ENCODE assay signal across 22 cellular contexts in the genomic region with DNA sequence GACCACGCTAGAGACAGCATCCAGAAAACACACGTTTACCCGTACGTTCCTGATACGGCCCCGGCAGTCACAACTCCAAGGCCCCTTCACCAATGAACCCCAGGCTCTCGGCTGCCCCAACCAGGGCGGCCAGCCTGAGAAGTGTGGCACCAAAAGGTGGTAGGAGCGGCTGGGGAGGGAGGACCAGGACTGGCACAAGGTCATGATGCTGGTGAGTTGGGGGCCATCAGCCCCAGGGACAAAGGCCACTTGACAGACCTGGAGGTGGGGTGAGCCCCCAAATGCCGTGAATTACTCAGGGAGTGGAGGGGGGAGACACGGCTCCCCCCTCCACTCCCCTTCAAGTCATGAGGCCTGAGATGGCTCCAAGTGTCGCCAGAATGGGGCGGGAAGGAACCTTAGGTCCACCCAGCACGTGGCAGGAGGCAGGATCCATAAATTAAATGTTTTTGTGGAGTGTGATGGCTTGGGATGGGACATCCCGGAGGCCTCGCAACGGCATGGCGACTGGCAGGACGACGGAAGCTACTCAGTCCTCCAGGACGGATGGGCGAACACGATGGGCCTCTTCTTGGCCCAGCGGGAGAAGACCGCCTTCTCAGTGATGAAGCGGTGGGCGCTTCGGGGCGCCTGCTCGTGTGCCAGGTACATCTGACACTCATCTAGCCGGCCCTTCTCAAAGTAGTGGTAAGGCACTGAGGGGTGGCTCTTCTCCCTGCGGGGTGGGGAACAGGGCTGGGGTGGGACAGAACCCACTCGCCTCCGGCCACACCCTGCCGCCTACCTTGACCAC. TPM values are rescaled to one million over a fixed set of nuclear protein-coding genes. Genes with fewer than 3 reads are reported as not detected.
DNase-seq lines count a peak whose midpoint lies in the region; ATAC-seq and TF ChIP-seq lines count a peak whose summit lies in the region.
"Had no signal": no experiment of that assay in that cellular context is flagged by ENCODE, and none has a peak within 500 bp of the region (broad histone marks: within the 10 kb centered on the region; RNA-seq: fewer than 3 reads in every experiment).

No MANE protein-coding gene starts in this region.

- H3K36me3 Mint-ChIP-seq in activated naive CD4-positive, alpha-beta T cell treated with anti-CD3 and anti-CD28 coated beads, Interleukin-2, amount 10 ng/mL, durations not matched to agents 7 days and 5 days: peaks cover 35% of the 10 kb centered on the region
- H3K36me3 Mint-ChIP-seq in activated CD8-positive, alpha-beta T cell treated with anti-CD3 and anti-CD28 coated beads, Interleukin-2, amount 10 ng/mL, durations not matched to agents 7 days and 5 days (ENCODE audit: low read depth): peaks cover 57% of the 10 kb centered on the region
- peaks cover 18% of the 10 kb centered on the region for H3K36me3 Mint-ChIP-seq in memory B cell

- peaks cover 0 to 48% (median 0%) of the 10 kb centered on the region in 3 donors for H3K36me3 ChIP-seq in tibial nerve
- H3K36me3 ChIP-seq: prostate gland had no signal

- peaks cover 0 to 65% (median 47%) of the 10 kb centered on the region in 4 donors for H3K4me1 ChIP-seq in tibial nerve

- no peaks in the 10 kb centered on the region for H3K27me3 Mint-ChIP-seq in activated naive CD4-positive, alpha-beta T cell treated with anti-CD3 and anti-CD28 coated beads, Interleukin-2, amount 10 ng/mL, durations not matched to agents 7 days and 5 days
- no peaks in the 10 kb centered on the region for H3K27me3 Mint-ChIP-seq in activated CD8-positive, alpha-beta T cell treated with anti-CD3 and anti-CD28 coated beads, Interleukin-2, amount 10 ng/mL, durations not matched to agents 7 days and 5 days (ENCODE audit: low read depth)
- no peaks in the 10 kb centered on the region for H3K27me3 Mint-ChIP-seq in memory B cell

- H3K4me3 Mint-ChIP-seq in activated naive CD4-positive, alpha-beta T cell treated with anti-CD3 and anti-CD28 coated beads, Interleukin-2, amount 10 ng/mL, durations not matched to agents 7 days and 5 days: no peak overlapping the region
- H3K4me3 Mint-ChIP-seq in activated CD8-positive, alpha-beta T cell treated with anti-CD3 and anti-CD28 coated beads, Interleukin-2, amount 10 ng/mL, durations not matched to agents 7 days and 5 days: no peak overlapping the region
- no peak overlapping the region for H3K4me3 Mint-ChIP-seq in memory B cell

- ATAC-seq in activated CD8-positive, alpha-beta T cell treated with anti-CD3 and anti-CD28 coated beads, Interleukin-2, amount 10 ng/mL, durations not matched to agents 7 days and 5 days: no peak
- no peak for ATAC-seq in memory B cell (ENCODE audit: low read depth)
- no peak for ATAC-seq in GM18867 (IDR thresholded peaks at IDR 0.05; ENCODE audit: unreplicated experiment)
- ATAC-seq: body of pancreas, HCT116 had no signal

- no peak for TF ChIP-seq EP300 in tibial nerve (IDR thresholded peaks at IDR 0.05)

- H3K4me3 ChIP-seq in tibial nerve: no peak overlapping the region
- H3K4me3 ChIP-seq: body of pancreas, prostate gland had no signal

- H3K27me3 ChIP-seq in tibial nerve: no peaks in the 10 kb centered on the region
- H3K27me3 ChIP-seq: body of pancreas had no signal

- POLR2A ChIA-PET in activated CD8-positive, alpha-beta T cell treated with anti-CD3 and anti-CD28 coated beads, Interleukin-2, amount 10 ng/mL, durations not matched to agents 7 days and 5 days (lab: Charles Lee): no interaction called here

- no peak for TF ChIP-seq POLR2A in tibial nerve (IDR thresholded peaks at IDR 0.05)

- 87 to 88% methylated on average over 34 of the region's 35 CpGs for WGBS in tibial nerve, 2 donors

- no peak for DNase-seq in activated naive CD4-positive, alpha-beta T cell treated with anti-CD3 and anti-CD28 coated beads, Interleukin-2, amount 10 ng/mL, durations not matched to agents 7 days and 5 days
- DNase-seq in activated naive CD4-positive, alpha-beta T cell treated with anti-CD3 and anti-CD28 coated beads, Interleukin-2, amount 50 U/mL, for 16 hours: no peak
- DNase-seq in activated CD8-positive, alpha-beta T cell treated with anti-CD3 and anti-CD28 coated beads, Interleukin-2, amount 10 ng/mL, durations not matched to agents 7 days and 5 days: no peak
- DNase-seq in memory B cell (ENCODE audit: low spot score in 2 of 2) (no peak), tibial nerve (ENCODE audit: low spot score in 2 of 2) (no peak), inferior parietal cortex (ENCODE audit: extremely low spot score) (no peak), Kasumi-1 (lab: John Stamatoyannopoulos, UW) (no peak)
- DNase-seq: DMS79 treated with DMSO at 0.1 percent for 48 hours; foreskin fibroblast; hypothalamus; mesenchymal stem cell; NCI-H774; SHP77 treated with DMSO at 0.1 percent for 48 hours; stimulated activated CD4-positive, alpha-beta T cell treated with anti-CD3 and anti-CD28 coated beads, Interleukin-4, amount 100 ng/mL, for 24 hours; substantia nigra; WERI-Rb-1 had no signal

- H3K27ac Mint-ChIP-seq in activated naive CD4-positive, alpha-beta T cell treated with anti-CD3 and anti-CD28 coated beads, Interleukin-2, amount 10 ng/mL, durations not matched to agents 7 days and 5 days: peak overlapping the region; percentile 99
- H3K27ac Mint-ChIP-seq in activated CD8-positive, alpha-beta T cell treated with anti-CD3 and anti-CD28 coated beads, Interleukin-2, amount 10 ng/mL, durations not matched to agents 7 days and 5 days: peak overlapping the region; percentile 51
- peak overlapping the region; percentile 20 for H3K27ac Mint-ChIP-seq in memory B cell

- CTCF ChIA-PET in activated naive CD4-positive, alpha-beta T cell treated with anti-CD3 and anti-CD28 coated beads, Interleukin-2, amount 10 ng/mL, durations not matched to agents 7 days and 5 days (lab: Charles Lee): interaction anchor here (4.3 kb wide), 1 partner anchor 12 kb away, joined by 21 read pairs; no protein-coding TSS in a partner anchor
- CTCF ChIA-PET in activated CD8-positive, alpha-beta T cell treated with anti-CD3 and anti-CD28 coated beads, Interleukin-2, amount 10 ng/mL, durations not matched to agents 7 days and 5 days (lab: Charles Lee): interaction anchor here (0.7 to 5.4 kb wide), 2 partner anchors 8 to 210 kb away, joined by 3 to 34 read pairs; partner anchors contain the start of gene ST6GALNAC4

- peak overlapping the region in 3 of 4 donors; percentile 87 to 88 (median 88) for H3K27ac ChIP-seq in tibial nerve
- H3K27ac ChIP-seq: epithelial cell of prostate had no signal

- TF ChIP-seq CTCF in tibial nerve (IDR thresholded peaks at IDR 0.05): no peak

- H3K9me3 Mint-ChIP-seq in activated naive CD4-positive, alpha-beta T cell treated with anti-CD3 and anti-CD28 coated beads, Interleukin-2, amount 10 ng/mL, durations not matched to agents 7 days and 5 days: no peaks in the 10 kb centered on the region
- H3K9me3 Mint-ChIP-seq in activated CD8-positive, alpha-beta T cell treated with anti-CD3 and anti-CD28 coated beads, Interleukin-2, amount 10 ng/mL, durations not matched to agents 7 days and 5 days (ENCODE audit: insufficient read depth): no peaks in the 10 kb centered on the region
- no peaks in the 10 kb centered on the region for H3K9me3 Mint-ChIP-seq in memory B cell

- H3K4me1 Mint-ChIP-seq in activated naive CD4-positive, alpha-beta T cell treated with anti-CD3 and anti-CD28 coated beads, Interleukin-2, amount 10 ng/mL, durations not matched to agents 7 days and 5 days: peaks cover 63% of the 10 kb centered on the region
- peaks cover 75% of the 10 kb centered on the region for H3K4me1 Mint-ChIP-seq in activated CD8-positive, alpha-beta T cell treated with anti-CD3 and anti-CD28 coated beads, Interleukin-2, amount 10 ng/mL, durations not matched to agents 7 days and 5 days (ENCODE audit: low read depth)
- peaks cover 42% of the 10 kb centered on the region for H3K4me1 Mint-ChIP-seq in memory B cell

- H3K9me3 ChIP-seq in tibial nerve: no peaks in the 10 kb centered on the region
- H3K9me3 ChIP-seq: body of pancreas, prostate gland had no signal

RNA-seq across cellular contexts. Expression of gene ST6GALNAC6, which starts 8.7 kb away (rescaled TPM):
- total RNA-seq in activated CD8-positive, alpha-beta T cell treated with anti-CD3 and anti-CD28 coated beads, Interleukin-2, amount 10 ng/mL, durations not matched to agents 7 days and 5 days: 10 to 100 TPM; 68.6 to 77.6 TPM
- total RNA-seq in tibial nerve: 100 to 1,000 TPM; 108 to 193 (median 172) TPM

RNA-seq across cellular contexts. Expression of gene ST6GALNAC4, which starts 8.8 kb away (rescaled TPM):
- 10 to 100 TPM; 37.0 to 39.7 TPM for total RNA-seq in activated CD8-positive, alpha-beta T cell treated with anti-CD3 and anti-CD28 coated beads, Interleukin-2, amount 10 ng/mL, durations not matched to agents 7 days and 5 days
- total RNA-seq in tibial nerve: 10 to 100 TPM; 23.9 to 70.5 (median 37.0) TPM

RNA-seq across cellular contexts. Expression of gene PIP5KL1, which starts 22.5 kb away (rescaled TPM):
- total RNA-seq in activated CD8-positive, alpha-beta T cell treated with anti-CD3 and anti-CD28 coated beads, Interleukin-2, amount 10 ng/mL, durations not matched to agents 7 days and 5 days: 1 to 10 TPM; 2.6 to 2.7 TPM
- under 1 TPM in 1 of 4 donors, not detected in 3; 0.59 TPM for total RNA-seq in tibial nerve
- total RNA-seq: skeletal muscle tissue had no signal

RNA-seq across cellular contexts. Expression of gene DPM2, which starts 29.6 kb away (rescaled TPM):
- total RNA-seq in activated CD8-positive, alpha-beta T cell treated with anti-CD3 and anti-CD28 coated beads, Interleukin-2, amount 10 ng/mL, durations not matched to agents 7 days and 5 days: 10 to 100 TPM; 47.9 to 53.8 TPM
- total RNA-seq in tibial nerve: 10 to 100 TPM in 3 of 4 donors, 1 to 10 TPM in 1; 9.0 to 21.9 (median 14.7) TPM

RNA-seq across cellular contexts. Expression of gene AK1, which starts 30.6 kb away (rescaled TPM):
- 10 to 100 TPM; 22.4 to 30.4 TPM for total RNA-seq in activated CD8-positive, alpha-beta T cell treated with anti-CD3 and anti-CD28 coated beads, Interleukin-2, amount 10 ng/mL, durations not matched to agents 7 days and 5 days
- 10 to 100 TPM; 29.9 to 65.1 (median 38.7) TPM for total RNA-seq in tibial nerve

Comparison
In these comparisons a context has a peak if more than half of its experiments do, and no peak if none do; other contexts are left out.
1. H3K27ac Mint-ChIP-seq: peak in every context shown above with its lines; median percentile 99 in activated naive CD4-positive, alpha-beta T cell treated with anti-CD3 and anti-CD28 coated beads, Interleukin-2, amount 10 ng/mL, durations not matched to agents 7 days and 5 days; 51 in activated CD8-positive, alpha-beta T cell treated with anti-CD3 and anti-CD28 coated beads, Interleukin-2, amount 10 ng/mL, durations not matched to agents 7 days and 5 days; 20 in memory B cell.